Comparison of ENCODE assay signal across 17 cellular contexts in the genomic region with DNA sequence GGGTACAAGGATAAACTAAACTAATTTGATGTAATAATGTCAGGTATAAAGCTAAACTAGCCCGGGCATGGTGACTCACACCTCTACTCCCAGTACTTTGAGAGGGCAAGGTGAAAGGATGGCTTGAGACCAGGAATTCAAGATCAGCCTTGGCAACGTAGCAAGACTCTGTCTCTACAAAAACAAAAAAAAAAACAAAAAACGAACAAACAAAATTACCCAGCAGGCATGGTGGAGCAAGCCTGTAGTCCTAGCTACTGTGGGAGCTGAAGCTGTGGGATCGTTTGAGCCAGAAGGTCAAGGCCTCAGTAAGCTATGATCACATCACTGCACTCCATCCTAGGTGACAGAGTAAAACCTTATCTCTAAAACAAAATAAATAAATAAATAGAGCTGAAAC.
DNase-seq lines count a peak whose midpoint lies in the region; ATAC-seq, FAIRE-seq and TF ChIP-seq lines count a peak whose summit lies in the region.
"Had no signal": no experiment of that assay in that cellular context is flagged by ENCODE, and none has a peak within 500 bp of the region (broad histone marks: within the 10 kb centered on the region; RNA-seq: fewer than 3 reads in every experiment).

No MANE protein-coding gene starts in this region.

- intact Hi-C loops in body of pancreas (cut with DNase I): no loop called here
- intact Hi-C loops in pancreas (cut with DNase I): no loop called here
- intact Hi-C loops in testis (cut with DNase I; ENCODE audit: low total_unique reads): no loop called here

- H3K4me1 ChIP-seq in body of pancreas (no peaks in the 10 kb centered on the region), pancreas (no peaks in the 10 kb centered on the region), testis (no peaks in the 10 kb centered on the region)
- H3K4me1 ChIP-seq: BE2C had no signal

- 15 to 25% methylated on average over 4 of the region's 4 CpGs for WGBS in body of pancreas, 2 donors
- 13 to 22% methylated on average over 4 of the region's 4 CpGs for WGBS in pancreas, 2 donors
- WGBS in testis, 2 donors: 54 to 57% methylated on average over 4 of the region's 4 CpGs

- no peaks in the 10 kb centered on the region for H3K36me3 ChIP-seq in body of pancreas (replicated peaks in 1 of 2; ENCODE audit: insufficient read depth in 1 of 2, low read depth in 2 of 2)
- H3K36me3 ChIP-seq in pancreas: no peaks in the 10 kb centered on the region
- H3K36me3 ChIP-seq in H7 (replicated peaks; ENCODE audit: control insufficient read depth, insufficient read depth, low read length): no peaks in the 10 kb centered on the region
- H3K36me3 ChIP-seq in testis (ENCODE audit: low read depth, missing control alignments): no peaks in the 10 kb centered on the region
- H3K36me3 ChIP-seq: BE2C had no signal

- no peak for TF ChIP-seq POLR2A in body of pancreas (IDR thresholded peaks at IDR 0.05)
- no peak for TF ChIP-seq POLR2A in testis (IDR thresholded peaks at IDR 0.05)

- TF ChIP-seq CTCF in body of pancreas (IDR thresholded peaks at IDR 0.05): no peak
- no peak for TF ChIP-seq CTCF in pancreas (IDR thresholded peaks at IDR 0.05)
- TF ChIP-seq CTCF in testis (IDR thresholded peaks at IDR 0.05): no peak

- no peak for FAIRE-seq in pancreas (lab: Jason Lieb, UNC)
- FAIRE-seq: HTR-8/SVneo had no signal

- no peaks in the 10 kb centered on the region for H3K9me3 ChIP-seq in body of pancreas
- no peaks in the 10 kb centered on the region for H3K9me3 ChIP-seq in pancreas
- H3K9me3 ChIP-seq in testis: no peaks in the 10 kb centered on the region
- H3K9me3 ChIP-seq: BE2C had no signal

- H3K4me3 ChIP-seq in body of pancreas (no peak overlapping the region), pancreas (no peak overlapping the region), H7 (ENCODE audit: insufficient read depth, low read depth, low read length) (no peak overlapping the region), testis (no peak overlapping the region)

- DNase-seq in M059J (ENCODE audit: low read depth): peak; percentile 81
- DNase-seq in body of pancreas: peak in 1 of 4 donors; percentile 7
- peak; percentile 23 for DNase-seq in iris pigment epithelial cell (ENCODE audit: low read depth)
- DNase-seq in pancreas: peak in 1 of 6 donors; percentile 15
- no peak for DNase-seq in AML-193 (lab: John Stamatoyannopoulos, UW)
- no peak for DNase-seq in H7
- DNase-seq in testis: no peak
- DNase-seq: BE2C; Calu3; CD4-positive, alpha-beta T cell; DMS79; H9; MV-4-11; NCI-H1417 treated with DMSO at 0.1 percent for 48 hours; NCI-H2029 treated with DMSO at 0.1 percent for 48 hours; NCI-H748 treated with DMSO at 0.1 percent for 48 hours had no signal

- H3K27ac ChIP-seq in body of pancreas (peak overlapping the region in 1 of 4 donors; percentile 18), pancreas (no peak overlapping the region), testis (no peak overlapping the region)

- H3K27me3 ChIP-seq in body of pancreas (no peaks in the 10 kb centered on the region), pancreas (no peaks in the 10 kb centered on the region), H7 (ENCODE audit: control insufficient read depth, insufficient read depth, low read length) (no peaks in the 10 kb centered on the region), testis (no peaks in the 10 kb centered on the region)
- H3K27me3 ChIP-seq: BE2C had no signal

- ATAC-seq in body of pancreas (peak; percentile 74), pancreas (peak; percentile 38 to 75 (median 60))

Comparison
In these comparisons a context has a peak if more than half of its experiments do, and no peak if none do; other contexts are left out.
1. DNase-seq: peak in M059J (single experiment) and iris pigment epithelial cell (single experiment); none in AML-193 (0 of 2), H7 (single experiment) and testis (single experiment).